In the genomic region with DNA sequence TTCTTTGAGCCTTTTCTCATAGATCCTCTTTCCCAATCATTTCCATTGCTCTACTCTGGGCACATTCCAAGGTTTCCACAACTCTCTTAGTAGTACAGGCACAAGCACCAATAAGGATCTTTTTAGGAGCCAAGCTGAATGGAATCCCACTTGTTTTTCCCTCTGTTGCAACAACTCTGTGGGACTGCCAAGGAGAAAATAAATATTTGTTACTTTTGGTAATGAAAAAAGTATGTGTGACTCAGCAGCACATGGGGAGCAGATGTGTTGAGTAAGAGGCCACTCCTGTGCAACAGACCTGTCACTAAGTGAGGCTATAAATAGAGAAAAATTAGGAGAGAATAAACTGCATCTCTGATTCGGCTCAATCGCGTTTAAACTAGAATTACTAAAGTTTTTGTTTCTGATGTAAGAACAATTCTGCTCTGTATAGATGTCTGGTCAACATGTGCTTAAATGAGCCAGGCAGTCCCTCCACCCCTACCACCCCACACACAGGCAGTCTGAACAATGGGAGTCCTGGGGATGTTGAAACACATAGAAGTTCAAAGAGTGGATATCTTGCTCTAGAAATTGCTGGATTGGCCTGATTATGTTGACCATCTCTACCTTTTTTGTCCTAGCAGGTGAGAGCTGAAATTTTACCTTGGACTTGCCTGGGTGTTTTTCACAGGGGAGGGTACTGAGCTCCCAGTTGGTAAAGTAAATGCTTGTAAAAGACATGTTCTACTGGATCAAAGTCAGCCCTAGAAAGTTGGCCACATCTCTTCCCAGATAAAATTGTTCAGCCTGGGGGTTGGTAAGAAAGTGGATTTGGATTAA, we compare ENCODE assay signal across 9 cellular contexts.
A peak's percentile ranks its signal among the peaks of the same experiment; 100 is the strongest.
DNase-seq lines count a peak whose midpoint lies in the region; ATAC-seq and TF ChIP-seq lines count a peak whose summit lies in the region.
"Had no signal": no experiment of that assay in that cellular context is flagged by ENCODE, and none has a peak within 500 bp of the region (broad histone marks: within the 10 kb centered on the region; RNA-seq: fewer than 3 reads in every experiment).

No MANE protein-coding gene starts in this region.

- intact Hi-C loops in Right ventricle myocardium superior (cut with DNase I), result no loop called here
- intact Hi-C loops in sigmoid colon (cut with DNase I), result loop anchor here (10.0 kb wide), 1 partner anchor 247 kb away; a partner anchor contains a TSS

- peak; percentile 95 for ATAC-seq in Right ventricle myocardium superior (ENCODE audit: poor library complexity)
- no peak for ATAC-seq in HG02759 (IDR thresholded peaks at IDR 0.05; ENCODE audit: unreplicated experiment)

- no peaks in the 10 kb centered on the region for H3K9me3 ChIP-seq in GM23248 (ENCODE audit: low read depth)
- H3K9me3 ChIP-seq in sigmoid colon, result no peaks in the 10 kb centered on the region

- H3K27me3 ChIP-seq in GM23248 (replicated peaks; ENCODE audit: insufficient read depth), result no peaks in the 10 kb centered on the region
- no peaks in the 10 kb centered on the region for H3K27me3 ChIP-seq in sigmoid colon

- in situ Hi-C loops in GM23248 (cut with MboI), result no loop called here
- in situ Hi-C loops in SK-MEL-5 (cut with HindIII; ENCODE audit: low pct_unique_long_range_greater_than_20kb, low sequenced_read_pairs), result no loop called here

- TF ChIP-seq POLR2A in sigmoid colon (IDR thresholded peaks at IDR 0.05), result no peak

- H3K4me3 ChIP-seq in GM23248 (peak overlapping the region; percentile 18; the same call in 1 of the 2 replicates), sigmoid colon (no peak overlapping the region)

- WGBS in GM23248 (ENCODE audit: low coverage in 1 of 2, low lambda C conversion rate in 2 of 2, missing lambda C conversion rate in 2 of 2), 2 experiments, result 1 to 5% methylated on average over 3 of the region's 3 CpGs
- WGBS in sigmoid colon, 2 donors, result 62 to 71% methylated on average over 3 of the region's 3 CpGs

- H3K36me3 ChIP-seq in GM23248 (ENCODE audit: low read depth) (no peaks in the 10 kb centered on the region), sigmoid colon (no peaks in the 10 kb centered on the region)

- H3K9ac ChIP-seq in GM23248, result peak overlapping the region; percentile 56

- H3K79me2 ChIP-seq in GM23248 (ENCODE audit: insufficient read depth), result no peaks in the 10 kb centered on the region

- TF ChIP-seq CTCF in sigmoid colon (IDR thresholded peaks at IDR 0.05) (no peak), GM20000 (IDR thresholded peaks at IDR 0.05; ENCODE audit: extremely low read depth, missing control alignments) (no peak)

- H4K20me1 ChIP-seq in GM23248 (ENCODE audit: insufficient read depth), result no peaks in the 10 kb centered on the region

- DNase-seq in GM23248, result peak; percentile 96
- peak; percentile 61 for DNase-seq in SK-MEL-5 (ENCODE audit: low read depth, low spot score)
- DNase-seq in Right ventricle myocardium superior, result peak; percentile 38
- DNase-seq in sigmoid colon, result peak; percentile 88
- DNase-seq in DMS114 treated with DMSO at 0.1 percent for 48 hours (lab: John Stamatoyannopoulos, UW; ENCODE audit: unreplicated experiment), result no peak
- no peak for DNase-seq in NCI-H1436 (lab: John Stamatoyannopoulos, UW)
- no peak for DNase-seq in GM20000 (ENCODE audit: low spot score)
- DNase-seq: KG1 had no signal

- H3K4me1 ChIP-seq in GM23248 (ENCODE audit: insufficient read depth) (peaks cover 24% of the 10 kb centered on the region), sigmoid colon (peaks cover 0 to 7% (median 0%) of the 10 kb centered on the region in 4 donors)

- H3K27ac ChIP-seq in GM23248 (peak overlapping the region; percentile 76), sigmoid colon (peak overlapping the region in 3 of 4 donors; percentile 31 to 60 (median 53))

- peaks cover 21% of the 10 kb centered on the region for H3F3A ChIP-seq in GM23248 (ENCODE audit: insufficient read depth)

- peak overlapping the region; percentile 46; the same call in 1 of the 2 replicates for H2AFZ ChIP-seq in GM23248

- peak in 3 of 4 donors; percentile 25 to 70 (median 54) for TF ChIP-seq EP300 in sigmoid colon (IDR thresholded peaks at IDR 0.05)

- peak overlapping the region; percentile 51 for H3K4me2 ChIP-seq in GM23248 (ENCODE audit: unreplicated experiment)

- H3K9me2 ChIP-seq in GM23248 (ENCODE audit: insufficient read depth), result no peaks in the 10 kb centered on the region

Comparison
In these comparisons a context has a peak if more than half of its experiments do, and no peak if none do; other contexts are left out.
1. DNase-seq: peak in GM23248 (single experiment), SK-MEL-5 (single experiment), Right ventricle myocardium superior (single experiment) and sigmoid colon (single experiment); none in DMS114 treated with DMSO at 0.1 percent for 48 hours (single experiment), NCI-H1436 (single experiment) and GM20000 (single experiment).